Comparison of ENCODE assay signal across 1 cellular context in the genomic region with DNA sequence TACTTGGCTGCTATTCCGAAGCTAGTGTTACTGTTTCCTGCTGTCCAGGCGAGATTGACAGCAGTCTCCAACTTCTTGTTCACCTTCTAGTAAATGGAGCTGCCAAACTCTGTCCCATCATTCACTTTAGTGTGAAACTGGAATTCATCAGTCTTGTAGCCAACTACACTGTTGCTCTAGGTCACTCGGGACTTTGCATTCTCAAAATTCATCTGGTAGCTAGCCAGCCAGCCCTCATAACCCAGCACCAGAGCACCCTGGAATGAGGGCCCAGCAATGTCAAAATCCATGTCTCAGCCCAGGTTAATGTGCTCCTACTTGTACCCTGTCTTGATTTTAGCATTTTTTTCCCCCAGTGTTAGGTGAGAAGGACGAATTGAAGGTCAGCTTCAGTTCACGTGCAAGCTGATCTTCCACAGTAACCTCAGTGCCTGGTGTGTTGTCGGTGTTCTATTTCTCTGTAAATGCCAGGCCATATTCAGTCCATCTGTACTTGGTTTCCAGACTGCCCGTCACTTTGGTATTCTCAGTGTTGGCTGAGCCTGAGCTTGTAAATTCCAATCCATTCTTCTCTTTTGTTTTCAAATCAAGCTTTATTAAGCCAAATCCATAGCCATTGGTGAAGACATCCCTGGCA.
TF ChIP-seq lines count a peak whose summit lies in the region.

No MANE protein-coding gene starts in this region.

TF ChIP-seq in GM23338, 12 proteins besides CTCF, POLR2A, EP300 and RAD21 (continued from another document):
- TF ChIP-seq, protein P1, sequence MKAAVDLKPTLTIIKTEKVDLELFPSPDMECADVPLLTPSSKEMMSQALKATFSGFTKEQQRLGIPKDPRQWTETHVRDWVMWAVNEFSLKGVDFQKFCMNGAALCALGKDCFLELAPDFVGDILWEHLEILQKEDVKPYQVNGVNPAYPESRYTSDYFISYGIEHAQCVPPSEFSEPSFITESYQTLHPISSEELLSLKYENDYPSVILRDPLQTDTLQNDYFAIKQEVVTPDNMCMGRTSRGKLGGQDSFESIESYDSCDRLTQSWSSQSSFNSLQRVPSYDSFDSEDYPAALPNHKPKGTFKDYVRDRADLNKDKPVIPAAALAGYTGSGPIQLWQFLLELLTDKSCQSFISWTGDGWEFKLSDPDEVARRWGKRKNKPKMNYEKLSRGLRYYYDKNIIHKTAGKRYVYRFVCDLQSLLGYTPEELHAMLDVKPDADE (IDR thresholded peaks at IDR 0.05), result no peak
- TF ChIP-seq NANOG (IDR thresholded peaks at IDR 0.05; ENCODE audit: borderline replicate concordance) (no peak), EZH2 (IDR thresholded peaks at IDR 0.05; ENCODE audit: low read depth, unreplicated experiment) (no peak), CREB1 (CRISPR knock-in tag; IDR thresholded peaks at IDR 0.05; ENCODE audit: low read depth) (no peak), STAT1 (IDR thresholded peaks at IDR 0.05; ENCODE audit: unreplicated experiment) (no peak), POLR2AphosphoS5 (IDR thresholded peaks at IDR 0.05; ENCODE audit: low read depth) (no peak)
- TF ChIP-seq, protein P2, sequence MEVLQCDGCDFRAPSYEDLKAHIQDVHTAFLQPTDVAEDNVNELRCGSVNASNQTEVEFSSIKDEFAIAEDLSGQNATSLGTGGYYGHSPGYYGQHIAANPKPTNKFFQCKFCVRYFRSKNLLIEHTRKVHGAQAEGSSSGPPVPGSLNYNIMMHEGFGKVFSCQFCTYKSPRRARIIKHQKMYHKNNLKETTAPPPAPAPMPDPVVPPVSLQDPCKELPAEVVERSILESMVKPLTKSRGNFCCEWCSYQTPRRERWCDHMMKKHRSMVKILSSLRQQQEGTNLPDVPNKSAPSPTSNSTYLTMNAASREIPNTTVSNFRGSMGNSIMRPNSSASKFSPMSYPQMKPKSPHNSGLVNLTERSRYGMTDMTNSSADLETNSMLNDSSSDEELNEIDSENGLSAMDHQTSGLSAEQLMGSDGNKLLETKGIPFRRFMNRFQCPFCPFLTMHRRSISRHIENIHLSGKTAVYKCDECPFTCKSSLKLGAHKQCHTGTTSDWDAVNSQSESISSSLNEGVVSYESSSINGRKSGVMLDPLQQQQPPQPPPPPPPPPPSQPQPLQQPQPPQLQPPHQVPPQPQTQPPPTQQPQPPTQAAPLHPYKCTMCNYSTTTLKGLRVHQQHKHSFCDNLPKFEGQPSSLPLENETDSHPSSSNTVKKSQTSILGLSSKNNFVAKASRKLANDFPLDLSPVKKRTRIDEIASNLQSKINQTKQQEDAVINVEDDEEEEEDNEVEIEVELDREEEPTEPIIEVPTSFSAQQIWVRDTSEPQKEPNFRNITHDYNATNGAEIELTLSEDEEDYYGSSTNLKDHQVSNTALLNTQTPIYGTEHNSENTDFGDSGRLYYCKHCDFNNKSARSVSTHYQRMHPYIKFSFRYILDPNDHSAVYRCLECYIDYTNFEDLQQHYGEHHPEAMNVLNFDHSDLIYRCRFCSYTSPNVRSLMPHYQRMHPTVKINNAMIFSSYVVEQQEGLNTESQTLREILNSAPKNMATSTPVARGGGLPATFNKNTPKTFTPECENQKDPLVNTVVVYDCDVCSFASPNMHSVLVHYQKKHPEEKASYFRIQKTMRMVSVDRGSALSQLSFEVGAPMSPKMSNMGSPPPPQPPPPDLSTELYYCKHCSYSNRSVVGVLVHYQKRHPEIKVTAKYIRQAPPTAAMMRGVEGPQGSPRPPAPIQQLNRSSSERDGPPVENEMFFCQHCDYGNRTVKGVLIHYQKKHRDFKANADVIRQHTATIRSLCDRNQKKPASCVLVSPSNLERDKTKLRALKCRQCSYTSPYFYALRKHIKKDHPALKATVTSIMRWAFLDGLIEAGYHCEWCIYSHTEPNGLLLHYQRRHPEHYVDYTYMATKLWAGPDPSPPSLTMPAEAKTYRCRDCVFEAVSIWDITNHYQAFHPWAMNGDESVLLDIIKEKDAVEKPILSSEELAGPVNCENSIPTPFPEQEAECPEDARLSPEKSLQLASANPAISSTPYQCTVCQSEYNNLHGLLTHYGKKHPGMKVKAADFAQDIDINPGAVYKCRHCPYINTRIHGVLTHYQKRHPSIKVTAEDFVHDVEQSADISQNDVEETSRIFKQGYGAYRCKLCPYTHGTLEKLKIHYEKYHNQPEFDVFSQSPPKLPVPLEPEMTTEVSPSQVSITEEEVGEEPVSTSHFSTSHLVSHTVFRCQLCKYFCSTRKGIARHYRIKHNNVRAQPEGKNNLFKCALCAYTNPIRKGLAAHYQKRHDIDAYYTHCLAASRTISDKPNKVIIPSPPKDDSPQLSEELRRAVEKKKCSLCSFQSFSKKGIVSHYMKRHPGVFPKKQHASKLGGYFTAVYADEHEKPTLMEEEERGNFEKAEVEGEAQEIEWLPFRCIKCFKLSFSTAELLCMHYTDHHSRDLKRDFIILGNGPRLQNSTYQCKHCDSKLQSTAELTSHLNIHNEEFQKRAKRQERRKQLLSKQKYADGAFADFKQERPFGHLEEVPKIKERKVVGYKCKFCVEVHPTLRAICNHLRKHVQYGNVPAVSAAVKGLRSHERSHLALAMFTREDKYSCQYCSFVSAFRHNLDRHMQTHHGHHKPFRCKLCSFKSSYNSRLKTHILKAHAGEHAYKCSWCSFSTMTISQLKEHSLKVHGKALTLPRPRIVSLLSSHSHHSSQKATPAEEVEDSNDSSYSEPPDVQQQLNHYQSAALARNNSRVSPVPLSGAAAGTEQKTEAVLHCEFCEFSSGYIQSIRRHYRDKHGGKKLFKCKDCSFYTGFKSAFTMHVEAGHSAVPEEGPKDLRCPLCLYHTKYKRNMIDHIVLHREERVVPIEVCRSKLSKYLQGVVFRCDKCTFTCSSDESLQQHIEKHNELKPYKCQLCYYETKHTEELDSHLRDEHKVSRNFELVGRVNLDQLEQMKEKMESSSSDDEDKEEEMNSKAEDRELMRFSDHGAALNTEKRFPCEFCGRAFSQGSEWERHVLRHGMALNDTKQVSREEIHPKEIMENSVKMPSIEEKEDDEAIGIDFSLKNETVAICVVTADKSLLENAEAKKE (CRISPR knock-in tag; IDR thresholded peaks at IDR 0.05), result no peak
